In the genomic region with DNA sequence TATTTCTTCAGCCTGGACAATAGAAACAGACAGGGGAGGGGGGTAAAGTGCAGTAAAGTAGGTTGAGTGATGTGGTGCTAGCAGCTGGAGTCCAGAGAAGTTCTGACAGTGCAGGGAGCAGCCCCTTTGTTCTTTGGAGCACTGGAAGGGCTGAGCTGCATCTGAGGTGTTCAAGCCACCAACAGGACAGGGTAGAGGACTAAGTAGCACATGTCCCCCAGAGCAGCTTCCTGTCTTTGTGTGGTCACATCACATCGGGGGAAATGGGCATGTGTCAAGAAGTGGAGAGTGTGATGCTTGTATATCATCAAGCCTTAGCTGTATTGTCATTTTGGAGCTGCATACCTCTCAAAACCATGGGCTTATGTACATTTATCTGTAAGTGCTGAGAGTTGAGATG, we compare ENCODE assay signal across 20 cellular contexts. TPM values are rescaled to one million over a fixed set of nuclear protein-coding genes. Genes with fewer than 3 reads are reported as not detected.
DNase-seq lines count a peak whose midpoint lies in the region; ATAC-seq, FAIRE-seq and TF ChIP-seq lines count a peak whose summit lies in the region.
"Had no signal": no experiment of that assay in that cellular context is flagged by ENCODE, and none has a peak within 500 bp of the region (broad histone marks: within the 10 kb centered on the region; RNA-seq: fewer than 3 reads in every experiment).

No MANE protein-coding gene starts in this region.

- no peaks in the 10 kb centered on the region for H3K27me3 ChIP-seq in K562 (ENCODE audit: control insufficient read depth in 2 of 2, insufficient read depth in 2 of 2, low read length in 2 of 2)
- no peaks in the 10 kb centered on the region for H3K27me3 ChIP-seq in naive thymus-derived CD4-positive, alpha-beta T cell (ENCODE audit: control insufficient read depth in 2 of 2, insufficient read depth in 2 of 2, low read length in 2 of 2)
- no peaks in the 10 kb centered on the region for H3K27me3 ChIP-seq in effector memory CD4-positive, alpha-beta T cell (replicated peaks; ENCODE audit: control insufficient read depth, insufficient read depth, low read length, poor library complexity, severe bottlenecking)
- H3K27me3 ChIP-seq: left lung, transverse colon had no signal

- no peaks in the 10 kb centered on the region for H3K9me3 ChIP-seq in K562 (replicated peaks; ENCODE audit: control insufficient read depth, insufficient read depth, low read depth, low read length)
- no peaks in the 10 kb centered on the region for H3K9me3 ChIP-seq in naive thymus-derived CD4-positive, alpha-beta T cell (ENCODE audit: control insufficient read depth in 2 of 3, low read length in 3 of 3)
- no peaks in the 10 kb centered on the region for H3K9me3 ChIP-seq in effector memory CD4-positive, alpha-beta T cell (ENCODE audit: control insufficient read depth, low read length)
- H3K9me3 ChIP-seq: left lung, transverse colon had no signal

- no peak overlapping the region for H2AFZ ChIP-seq in K562 (ENCODE audit: low read depth, low read length)

- POLR2A ChIA-PET in K562 (lab: Yijun Ruan, JAX): interaction anchor here (0.5 to 4.0 kb wide), 8 partner anchors 10 to 414 kb away, joined by 3 to 23 read pairs (median 3); no protein-coding TSS in a partner anchor
- POLR2A ChIA-PET in naive thymus-derived CD4-positive, alpha-beta T cell (lab: Charles Lee): interaction anchor here (0.7 kb wide), 1 partner anchor 10 kb away, joined by 3 read pairs; no protein-coding TSS in a partner anchor

- peaks cover 3% of the 10 kb centered on the region for H3K9me1 ChIP-seq in K562 (ENCODE audit: control insufficient read depth, insufficient read depth, low read length)

- H3K27ac Mint-ChIP-seq in naive thymus-derived CD4-positive, alpha-beta T cell: peak overlapping the region in 6 of 9 donors; percentile 25 to 86 (median 56)
- H3K27ac Mint-ChIP-seq in type B pancreatic cell: peak overlapping the region; percentile 15
- H3K27ac Mint-ChIP-seq: activated CD4-positive, alpha-beta T cell treated with anti-CD3 and anti-CD28 coated beads, Interleukin-2, amount 10 ng/mL, durations not matched to agents 7 days and 5 days had no signal

- TF ChIP-seq RAD21 in K562 (CRISPR knock-in tag; conservative IDR thresholded peaks at IDR 0.05 in 1 of 2, IDR thresholded peaks at IDR 0.05 in 1 of 2): no peak

- no peak overlapping the region for H3K4me2 ChIP-seq in K562 (ENCODE audit: insufficient read depth, low read length)

- 67% methylated on average over 1 of the region's 1 CpG for WGBS in K562 (ENCODE audit: insufficient coverage, low coverage, missing lambda C conversion rate)

- in situ Hi-C loops in K562 (cut with MboI): no loop called here

- no peak overlapping the region for H3K4me3 Mint-ChIP-seq in naive thymus-derived CD4-positive, alpha-beta T cell
- no peak overlapping the region for H3K4me3 Mint-ChIP-seq in type B pancreatic cell
- H3K4me3 Mint-ChIP-seq: activated CD4-positive, alpha-beta T cell treated with anti-CD3 and anti-CD28 coated beads, Interleukin-2, amount 10 ng/mL, durations not matched to agents 7 days and 5 days had no signal

- FAIRE-seq in K562 (lab: Jason Lieb, UNC): no peak
- FAIRE-seq: GM18507, HTR-8/SVneo had no signal

- H3K4me1 Mint-ChIP-seq in naive thymus-derived CD4-positive, alpha-beta T cell: peaks cover 0 to 19% (median 0%) of the 10 kb centered on the region in 7 donors
- no peaks in the 10 kb centered on the region for H3K4me1 Mint-ChIP-seq in type B pancreatic cell (ENCODE audit: unreplicated experiment)

- peak; percentile 14 for ATAC-seq in left ventricle myocardium superior
- ATAC-seq in Right ventricle myocardium inferior: no peak
- ATAC-seq in K562: no peak
- no peak for ATAC-seq in naive thymus-derived CD4-positive, alpha-beta T cell
- ATAC-seq in GM18909 (IDR thresholded peaks at IDR 0.05; ENCODE audit: poor library complexity, unreplicated experiment): no peak
- ATAC-seq: left lung had no signal

- peaks cover 15 to 51% (median 24%) of the 10 kb centered on the region in 5 donors for H3K36me3 Mint-ChIP-seq in naive thymus-derived CD4-positive, alpha-beta T cell
- peaks cover 45% of the 10 kb centered on the region for H3K36me3 Mint-ChIP-seq in type B pancreatic cell

- no peaks in the 10 kb centered on the region for H3K79me2 ChIP-seq in K562 (ENCODE audit: control insufficient read depth, insufficient read depth, low read length)

- DNase-seq in left ventricle myocardium superior: no peak
- no peak for DNase-seq in Right ventricle myocardium inferior (ENCODE audit: missing footprints)
- no peak for DNase-seq in K562 (ENCODE audit: extremely low read depth in 1 of 4, low spot score in 3 of 4)
- no peak for DNase-seq in naive thymus-derived CD4-positive, alpha-beta T cell
- no peak for DNase-seq in type B pancreatic cell (ENCODE audit: extremely low spot score, unreplicated experiment)
- no peak for DNase-seq in pons (ENCODE audit: low spot score)
- DNase-seq in effector memory CD4-positive, alpha-beta T cell: no peak
- DNase-seq: activated CD4-positive, alpha-beta T cell treated with anti-CD3 and anti-CD28 coated beads, Interleukin-2, amount 10 ng/mL, durations not matched to agents 7 days and 5 days; activated naive CD4-positive, alpha-beta T cell treated with Interleukin-2 at 50 U/mL for 16 hours; DMS53; erythroblast; left lung; NCI-H1417; NK-92 treated with Interleukin-12 subunit alpha and Interleukin-12 subunit beta, amount 100 ng/mL, for 24 hours; RPMI8226; stimulated activated CD8-positive, alpha-beta memory T cell treated with anti-CD3 and anti-CD28 coated beads, Interleukin-4, amount 100 ng/mL, for 48 hours; transverse colon had no signal

- CTCF ChIA-PET in K562 (lab: Yijun Ruan, JAX; ENCODE audit: low intra/inter-chr PET ratio): no interaction called here
- CTCF ChIA-PET in naive thymus-derived CD4-positive, alpha-beta T cell (lab: Charles Lee): no interaction called here

- no peak for TF ChIP-seq EP300 in K562 (IDR thresholded peaks at IDR 0.05; ENCODE audit: low read length)

- TF ChIP-seq CTCF in K562 (IDR thresholded peaks at IDR 0.05 in 2 of 3, conservative IDR thresholded peaks at IDR 0.05 in 1 of 3; ENCODE audit: insufficient read depth in 2 of 3, low read depth in 1 of 3, low read length in 3 of 3): no peak
- no peak for TF ChIP-seq CTCF in type B pancreatic cell (conservative IDR thresholded peaks at IDR 0.05)

- H3K4me3 ChIP-seq in K562: no peak overlapping the region
- H3K4me3 ChIP-seq in naive thymus-derived CD4-positive, alpha-beta T cell (ENCODE audit: low read length): no peak overlapping the region
- H3K4me3 ChIP-seq in effector memory CD4-positive, alpha-beta T cell (ENCODE audit: insufficient read depth, low read depth, low read length, poor library complexity, severe bottlenecking): no peak overlapping the region
- H3K4me3 ChIP-seq: left lung, transverse colon had no signal

- H3K36me3 ChIP-seq in K562 (ENCODE audit: control insufficient read depth, insufficient read depth, low read length): peaks cover 100% of the 10 kb centered on the region
- H3K36me3 ChIP-seq in naive thymus-derived CD4-positive, alpha-beta T cell (ENCODE audit: control insufficient read depth in 2 of 3, insufficient read depth in 3 of 3, low read length in 3 of 3): peaks cover 25 to 93% (median 45%) of the 10 kb centered on the region in 3 experiments
- H3K36me3 ChIP-seq in effector memory CD4-positive, alpha-beta T cell (ENCODE audit: control insufficient read depth, insufficient read depth, low read length): peaks cover 88% of the 10 kb centered on the region

- H3K27ac ChIP-seq in K562 (ENCODE audit: extremely low read depth, low read depth, low read length): no peak overlapping the region
- no peak overlapping the region for H3K27ac ChIP-seq in naive thymus-derived CD4-positive, alpha-beta T cell (ENCODE audit: low read depth, low read length)
- no peak overlapping the region for H3K27ac ChIP-seq in effector memory CD4-positive, alpha-beta T cell (ENCODE audit: insufficient read depth, low read length, poor library complexity, severe bottlenecking)
- H3K27ac ChIP-seq: left lung, transverse colon had no signal

- H3K9me3 Mint-ChIP-seq in naive thymus-derived CD4-positive, alpha-beta T cell: no peaks in the 10 kb centered on the region
- H3K9me3 Mint-ChIP-seq in type B pancreatic cell: no peaks in the 10 kb centered on the region
- H3K9me3 Mint-ChIP-seq: activated CD4-positive, alpha-beta T cell treated with anti-CD3 and anti-CD28 coated beads, Interleukin-2, amount 10 ng/mL, durations not matched to agents 7 days and 5 days had no signal

- H3K27me3 Mint-ChIP-seq in naive thymus-derived CD4-positive, alpha-beta T cell: no peaks in the 10 kb centered on the region
- H3K27me3 Mint-ChIP-seq in type B pancreatic cell: no peaks in the 10 kb centered on the region
- H3K27me3 Mint-ChIP-seq: activated CD4-positive, alpha-beta T cell treated with anti-CD3 and anti-CD28 coated beads, Interleukin-2, amount 10 ng/mL, durations not matched to agents 7 days and 5 days had no signal

- no peak overlapping the region for H3K9ac ChIP-seq in K562 (ENCODE audit: insufficient read depth in 1 of 2, low read depth in 2 of 2, low read length in 2 of 2)

- BruUV-seq in K562 (replicated peaks; lab: Mats Ljungman, UMichigan): no TSS peak

- peaks cover 0 to 10% of the 10 kb centered on the region in 2 experiments; a peak in 2 of 5 replicates for H3K4me1 ChIP-seq in K562 (replicated peaks in 1 of 2; ENCODE audit: control insufficient read depth in 2 of 2, insufficient read depth in 2 of 2, low read length in 2 of 2)
- H3K4me1 ChIP-seq in naive thymus-derived CD4-positive, alpha-beta T cell (ENCODE audit: control insufficient read depth in 2 of 2, insufficient read depth in 2 of 2, low read length in 2 of 2): no peaks in the 10 kb centered on the region
- no peaks in the 10 kb centered on the region for H3K4me1 ChIP-seq in effector memory CD4-positive, alpha-beta T cell (ENCODE audit: control insufficient read depth, insufficient read depth, low read length, poor library complexity, severe bottlenecking)
- H3K4me1 ChIP-seq: left lung, transverse colon had no signal

- peak; percentile 60; the same call in 1 of the 2 replicates for TF ChIP-seq POLR2A in K562 (conservative IDR thresholded peaks at IDR 0.05)

- H4K20me1 ChIP-seq in K562 (replicated peaks; ENCODE audit: control insufficient read depth, insufficient read depth, low read length): no peaks in the 10 kb centered on the region; the same call in 1 of the 2 replicates

- intact Hi-C loops in left ventricle myocardium superior (cut with micrococcal nuclease): no loop called here
- intact Hi-C loops in Right ventricle myocardium inferior (cut with DNase I): no loop called here
- intact Hi-C loops in K562 (cut with micrococcal nuclease): no loop called here
- intact Hi-C loops in naive thymus-derived CD4-positive, alpha-beta T cell (cut with micrococcal nuclease): no loop called here

RNA-seq across cellular contexts. Expression of gene MRPS22, which starts 12.1 kb away (rescaled TPM):
- 87.3 TPM for total RNA-seq in left ventricle myocardium superior
- total RNA-seq in Right ventricle myocardium inferior: 87.3 TPM
- 38.6 and 79.2 TPM in 2 replicates for total RNA-seq in K562 (2011; cell fraction: chromatin; rRNA removed; ENCODE audit: low replicate concordance)
- total RNA-seq in K562 (2011; cell fraction: nucleolus; rRNA removed): 28.6 and 29.9 TPM in 2 replicates
- total RNA-seq in K562 (2011; cell fraction: nucleoplasm; rRNA removed): 45.2 and 53.5 TPM in 2 replicates
- total RNA-seq in K562 (2014; rRNA removed): 193 and 237 TPM in 2 replicates
- total RNA-seq in K562 (2014; rRNA removed; fragmentation: Illumina TruSeq; extraction: Trizol): 202 and 232 TPM in 2 replicates
- 216 and 229 TPM in 2 replicates for total RNA-seq in K562 (2015; rRNA removed; fragmentation: Illumina TruSeq; extraction: Trizol)
- 148 and 159 TPM in 2 replicates for total RNA-seq in K562 (2021)
- 131 and 189 TPM in 2 replicates for polyA plus RNA-seq in K562 (2011; rRNA removed)
- 101 TPM in 2 replicates for polyA plus RNA-seq in K562 (2011; cell fraction: cytosol; rRNA removed)
- polyA plus RNA-seq in K562 (2011; cell fraction: nucleus; rRNA removed): 42.1 and 51.3 TPM in 2 replicates
- polyA plus RNA-seq in K562 (2012): 100 and 122 TPM in 2 replicates
- 197 and 219 TPM in 2 replicates for polyA plus RNA-seq in K562 (2014; fragmentation: Illumina TruSeq; extraction: Trizol)
- polyA plus RNA-seq in K562 (2014; fragmentation: Nextera tagmentation; extraction: Ambion mirVana): 100 to 1,000 TPM; 330 to 397 TPM
- polyA plus RNA-seq in K562 (2014; rRNA removed): 233 and 261 TPM in 2 replicates
- 157 and 168 TPM in 2 replicates for polyA minus RNA-seq in K562 (2011; rRNA and poly(A)+ RNA removed)
- 36.2 and 63.4 TPM in 2 replicates for polyA minus RNA-seq in K562 (2011; cell fraction: cytosol; rRNA and poly(A)+ RNA removed)
- 37.8 and 82.5 TPM in 2 replicates for polyA minus RNA-seq in K562 (2011; cell fraction: nucleus; rRNA and poly(A)+ RNA removed)
- 10 to 100 TPM; 26.2 to 37.2 (median 36.3) TPM for total RNA-seq in naive thymus-derived CD4-positive, alpha-beta T cell
- 10 to 100 TPM; 45.5 to 47.0 TPM for polyA plus RNA-seq in naive thymus-derived CD4-positive, alpha-beta T cell
- 40.0 and 43.0 TPM in 2 replicates for total RNA-seq in type B pancreatic cell (ENCODE audit: low replicate concordance)

RNA-seq across cellular contexts. Expression of gene COPB2, which starts 33.5 kb away (rescaled TPM):
- 69.2 TPM for total RNA-seq in left ventricle myocardium superior
- 62.1 TPM for total RNA-seq in Right ventricle myocardium inferior
- total RNA-seq in K562 (2011; cell fraction: chromatin; rRNA removed; ENCODE audit: low replicate concordance): 107 and 250 TPM in 2 replicates
- total RNA-seq in K562 (2011; cell fraction: nucleolus; rRNA removed): 48.2 and 69.0 TPM in 2 replicates
- 101 and 112 TPM in 2 replicates for total RNA-seq in K562 (2011; cell fraction: nucleoplasm; rRNA removed)
- total RNA-seq in K562 (2014; rRNA removed): 117 and 124 TPM in 2 replicates
- 135 and 145 TPM in 2 replicates for total RNA-seq in K562 (2014; rRNA removed; fragmentation: Illumina TruSeq; extraction: Trizol)
- total RNA-seq in K562 (2015; rRNA removed; fragmentation: Illumina TruSeq; extraction: Trizol): 125 and 137 TPM in 2 replicates
- 99.1 and 101 TPM in 2 replicates for total RNA-seq in K562 (2021)
- 170 and 189 TPM in 2 replicates for polyA plus RNA-seq in K562 (2011; rRNA removed)
- polyA plus RNA-seq in K562 (2011; cell fraction: cytosol; rRNA removed): 45.3 and 102 TPM in 2 replicates
- polyA plus RNA-seq in K562 (2011; cell fraction: nucleus; rRNA removed): 63.5 and 133 TPM in 2 replicates
- polyA plus RNA-seq in K562 (2012): 92.1 and 97.5 TPM in 2 replicates
- polyA plus RNA-seq in K562 (2014; fragmentation: Illumina TruSeq; extraction: Trizol): 117 and 130 TPM in 2 replicates
- polyA plus RNA-seq in K562 (2014; fragmentation: Nextera tagmentation; extraction: Ambion mirVana): 100 to 1,000 TPM in 1 of 2 experiments, 10 to 100 TPM in 1; 64.3 to 155 TPM
- polyA plus RNA-seq in K562 (2014; rRNA removed): 86.0 and 98.0 TPM in 2 replicates
- 366 and 401 TPM in 2 replicates for polyA minus RNA-seq in K562 (2011; rRNA and poly(A)+ RNA removed)
- polyA minus RNA-seq in K562 (2011; cell fraction: cytosol; rRNA and poly(A)+ RNA removed): 92.1 and 103 TPM in 2 replicates
- polyA minus RNA-seq in K562 (2011; cell fraction: nucleus; rRNA and poly(A)+ RNA removed): 73.8 and 174 TPM in 2 replicates
- 100 to 1,000 TPM in 1 of 5 experiments, 10 to 100 TPM in 4; 23.5 to 109 (median 64.5) TPM for total RNA-seq in naive thymus-derived CD4-positive, alpha-beta T cell
- 10 to 100 TPM; 45.0 to 73.1 TPM for polyA plus RNA-seq in naive thymus-derived CD4-positive, alpha-beta T cell
- total RNA-seq in type B pancreatic cell (ENCODE audit: low replicate concordance): 140 and 164 TPM in 2 replicates
